In genomic region chr7:47314728-47315601, GRCh38 we compare ENCODE assay signal across 1 cellular context.
TF ChIP-seq lines count a peak whose summit lies in the region.

No MANE protein-coding gene starts in this region.

TF ChIP-seq in liver, 16 proteins besides CTCF, POLR2A, EP300 and RAD21:
- TF ChIP-seq ZBTB33 (IDR thresholded peaks at IDR 0.05) (no peak), REST (IDR thresholded peaks at IDR 0.05) (no peak), EGR1 (IDR thresholded peaks at IDR 0.05; ENCODE audit: low read depth in 2 of 2) (no peak), GABPA (IDR thresholded peaks at IDR 0.05 in 1 of 2, conservative IDR thresholded peaks at IDR 0.05 in 1 of 2) (no peak), MAX (IDR thresholded peaks at IDR 0.05) (no peak), RXRA (IDR thresholded peaks at IDR 0.05) (peak in 1 of 2 donors; percentile 16), HNF4G (IDR thresholded peaks at IDR 0.05) (no peak), FOXA1 (IDR thresholded peaks at IDR 0.05) (no peak), JUND (IDR thresholded peaks at IDR 0.05) (no peak), SP1 (IDR thresholded peaks at IDR 0.05) (peak; percentile 30), NR2F2 (IDR thresholded peaks at IDR 0.05) (peak; percentile 86), FOXA2 (IDR thresholded peaks at IDR 0.05) (no peak), YY1 (IDR thresholded peaks at IDR 0.05) (no peak), TAF1 (conservative IDR thresholded peaks at IDR 0.05) (no peak), HNF4A (conservative IDR thresholded peaks at IDR 0.05) (no peak), ATF3 (IDR thresholded peaks at IDR 0.05) (no peak)
